In the genomic region with DNA sequence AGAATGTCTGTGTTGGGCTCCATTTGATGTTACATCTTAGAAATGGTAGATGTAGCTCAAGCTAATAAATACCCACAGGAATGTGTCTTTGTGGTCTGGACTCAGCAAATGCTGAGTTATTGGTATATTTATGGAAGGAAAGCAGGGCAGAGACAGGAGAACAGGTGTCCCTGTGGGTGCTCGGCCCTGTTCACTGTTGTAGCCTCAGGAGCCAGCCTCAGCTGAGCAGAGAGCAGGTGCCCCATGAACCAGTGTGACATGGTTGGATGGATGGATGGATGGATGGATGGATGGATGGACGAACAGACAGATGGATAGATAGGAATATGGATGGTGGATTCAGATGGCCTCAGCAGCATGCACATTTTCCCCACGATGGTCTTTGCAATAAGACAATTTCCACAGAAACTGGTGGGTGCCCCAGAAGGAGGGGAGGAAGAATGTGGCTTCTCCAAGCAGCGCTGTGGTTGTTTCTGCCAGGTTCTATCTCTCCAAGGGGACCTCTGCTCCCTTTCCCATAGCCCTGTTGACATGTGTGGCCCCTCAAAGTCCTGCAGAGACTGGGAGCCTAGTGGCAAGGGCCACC, we compare ENCODE assay signal across 11 cellular contexts. TPM values are rescaled to one million over a fixed set of nuclear protein-coding genes. Genes with fewer than 3 reads are reported as not detected.
A peak's percentile ranks its signal among the peaks of the same experiment; 100 is the strongest.
DNase-seq lines count a peak whose midpoint lies in the region; ATAC-seq and TF ChIP-seq lines count a peak whose summit lies in the region.
"Had no signal": no experiment of that assay in that cellular context is flagged by ENCODE, and none has a peak within 500 bp of the region (broad histone marks: within the 10 kb centered on the region; RNA-seq: fewer than 3 reads in every experiment).

No MANE protein-coding gene starts in this region.

- no peak overlapping the region for H3K18ac ChIP-seq in IMR-90 (ENCODE audit: low read depth, low read length)

- H4K20me1 ChIP-seq in IMR-90 (ENCODE audit: insufficient read depth, low read length) = no peaks in the 10 kb centered on the region

- no peak for TF ChIP-seq RAD21 in IMR-90 (IDR thresholded peaks at IDR 0.05; ENCODE audit: low read length)

- peaks cover 0 to 22% of the 10 kb centered on the region in 2 experiments; a peak in 1 of 4 replicates for H3K79me1 ChIP-seq in IMR-90 (ENCODE audit: low read depth in 1 of 2, low read length in 2 of 2)

- H2AK9ac ChIP-seq in IMR-90 (replicated peaks; ENCODE audit: low read depth, low read length, poor library complexity) = peak overlapping the region; percentile 10

- H2BK120ac ChIP-seq in IMR-90 (ENCODE audit: low read depth, low read length) = peak overlapping the region; percentile 96

- H3K36me3 ChIP-seq in IMR-90 (ENCODE audit: control insufficient read depth, insufficient read depth, low read length) = no peaks in the 10 kb centered on the region

- no peaks in the 10 kb centered on the region for H3K27me3 Mint-ChIP-seq in central memory CD8-positive, alpha-beta T cell
- H3K27me3 Mint-ChIP-seq in natural killer cell (ENCODE audit: low read depth in 2 of 2) = no peaks in the 10 kb centered on the region

- POLR2A ChIA-PET in IMR-90 (lab: Charles Lee; ENCODE audit: unreplicated experiment) = no interaction called here

- H3K27ac ChIP-seq in IMR-90 (ENCODE audit: insufficient read depth, low read length) = no peak overlapping the region

- WGBS in IMR-90 (ENCODE audit: extremely low coverage in 2 of 2, insufficient read length in 1 of 2), 2 experiments = 92% methylated on average over 2 of the region's 4 CpGs; no CpG with 5 or more reads in 1 of the 2 experiments

- intact Hi-C loops in IMR-90 (cut with micrococcal nuclease) (loop anchor here (10.0 kb wide), 1 partner anchor 434 kb away; the partner anchor contains the start of gene IL3), natural killer cell (cut with micrococcal nuclease) (no loop called here)

- peak; percentile 75 for DNase-seq in A172 (ENCODE audit: low spot score)
- peak; percentile 20 for DNase-seq in IMR-90
- no peak for DNase-seq in central memory CD8-positive, alpha-beta T cell (ENCODE audit: low spot score in 2 of 2)
- DNase-seq in natural killer cell = no peak
- no peak for DNase-seq in erythroblast (lab: John Stamatoyannopoulos, UW)
- DNase-seq in KBM-7 = no peak
- DNase-seq: NCI-H1105, nephron progenitor cell had no signal

- no peak for TF ChIP-seq POLR2A in IMR-90 (IDR thresholded peaks at IDR 0.05; ENCODE audit: low read depth, low read length)
- TF ChIP-seq POLR2A in erythroblast (IDR thresholded peaks at IDR 0.05; ENCODE audit: low read length) = no peak

- H2BK5ac ChIP-seq in IMR-90 (ENCODE audit: low read depth, low read length, poor library complexity, severe bottlenecking) = peak overlapping the region; percentile 44

- CTCF ChIA-PET in IMR-90 (lab: Yijun Ruan, JAX) = interaction anchor here (5.2 kb wide), 1 partner anchor 111 kb away, joined by 30 read pairs; no protein-coding TSS in a partner anchor

- no peak overlapping the region for H3K56ac ChIP-seq in IMR-90 (ENCODE audit: extremely low read depth, insufficient read depth, low read length)

- peaks cover 13% of the 10 kb centered on the region for H3K36me3 Mint-ChIP-seq in central memory CD8-positive, alpha-beta T cell (ENCODE audit: insufficient read depth)
- no peaks in the 10 kb centered on the region for H3K36me3 Mint-ChIP-seq in natural killer cell

- peak overlapping the region; percentile 98 for H4K91ac ChIP-seq in IMR-90 (ENCODE audit: insufficient read depth, low read depth, low read length)

- H2BK15ac ChIP-seq in IMR-90 (ENCODE audit: low read depth, low read length) = peak overlapping the region; percentile 99

- no TSS peak for BruUV-seq in IMR-90 (replicated peaks; lab: Mats Ljungman, UMichigan)

- no peaks in the 10 kb centered on the region for H3K9me3 Mint-ChIP-seq in central memory CD8-positive, alpha-beta T cell
- no peaks in the 10 kb centered on the region for H3K9me3 Mint-ChIP-seq in natural killer cell
- H3K9me3 Mint-ChIP-seq: nephron progenitor cell had no signal

- no peak overlapping the region for H3K9ac ChIP-seq in IMR-90 (ENCODE audit: low read depth, low read length)

- H3K23ac ChIP-seq in IMR-90 (ENCODE audit: low read depth, low read length) = peak overlapping the region; percentile 25; the same call in 1 of the 2 replicates

- H2AFZ ChIP-seq in IMR-90 (replicated peaks; ENCODE audit: low read length, poor library complexity) = no peak overlapping the region

- in situ Hi-C loops in IMR-90 (cut with MboI; ENCODE audit: low sequenced_read_pairs) = loop anchor here (25.0 kb wide), 1 partner anchor 411 kb away; no protein-coding TSS in a partner anchor
- in situ Hi-C loops in KBM-7 (cut with MboI; ENCODE audit: low pct_unique_long_range_greater_than_20kb, low sequenced_read_pairs) = no loop called here

- H3K27me3 ChIP-seq in IMR-90 (ENCODE audit: control insufficient read depth, insufficient read depth, low read length) = no peaks in the 10 kb centered on the region

- peak overlapping the region; percentile 99 for H2BK20ac ChIP-seq in IMR-90 (ENCODE audit: low read depth, low read length)

- TF ChIP-seq CTCF in IMR-90 (conservative IDR thresholded peaks at IDR 0.05; ENCODE audit: low read depth, low read length) (no peak), natural killer cell (IDR thresholded peaks at IDR 0.05) (no peak)

- no peak overlapping the region for H3K4me2 ChIP-seq in IMR-90 (ENCODE audit: low read depth, low read length)

- H3K14ac ChIP-seq in IMR-90 (replicated peaks; ENCODE audit: low read depth, low read length) = peak overlapping the region; percentile 13; the same call in 1 of the 2 replicates

- H3K4ac ChIP-seq in IMR-90 (ENCODE audit: low read depth, low read length) = peak overlapping the region; percentile 99

- peaks cover 30% of the 10 kb centered on the region for H3K4me1 ChIP-seq in IMR-90 (ENCODE audit: control insufficient read depth, insufficient read depth, low read length)

- H3K27ac Mint-ChIP-seq in central memory CD8-positive, alpha-beta T cell (ENCODE audit: low read depth) = peak overlapping the region; percentile 15
- H3K27ac Mint-ChIP-seq in natural killer cell = peak overlapping the region; percentile 95 to 100
- H3K27ac Mint-ChIP-seq: nephron progenitor cell had no signal

- no peaks in the 10 kb centered on the region for H3K9me3 ChIP-seq in IMR-90 (ENCODE audit: control insufficient read depth, insufficient read depth, low read length)

- no peak overlapping the region for H3K4me3 ChIP-seq in IMR-90 (ENCODE audit: insufficient read depth, low read depth, low read length)

- dilution Hi-C loops in IMR-90 (cut with HindIII; ENCODE audit: low sequenced_read_pairs, unreplicated experiment) = no loop called here

- peaks cover 64% of the 10 kb centered on the region for H3K4me1 Mint-ChIP-seq in central memory CD8-positive, alpha-beta T cell
- H3K4me1 Mint-ChIP-seq in natural killer cell = peaks cover 53 to 64% of the 10 kb centered on the region in 2 donors

- peaks cover 48% of the 10 kb centered on the region for H3K9me1 ChIP-seq in IMR-90 (ENCODE audit: insufficient read depth, low read length)

- no peak overlapping the region for H3K4me3 Mint-ChIP-seq in central memory CD8-positive, alpha-beta T cell
- peak overlapping the region; percentile 42 for H3K4me3 Mint-ChIP-seq in natural killer cell
- H3K4me3 Mint-ChIP-seq: nephron progenitor cell had no signal

- H2AK5ac ChIP-seq in IMR-90 (ENCODE audit: low read depth, low read length) = peak overlapping the region; percentile 99

- no peak overlapping the region for H4K5ac ChIP-seq in IMR-90 (ENCODE audit: low read depth, low read length)

- peak overlapping the region; percentile 84 to 97; a peak in 3 of 4 replicates for H4K8ac ChIP-seq in IMR-90 (ENCODE audit: low read depth in 2 of 2, low read length in 2 of 2)

- no peak for ATAC-seq in IMR-90 (ENCODE audit: low read depth)
- ATAC-seq in central memory CD8-positive, alpha-beta T cell (replicated peaks; ENCODE audit: extremely low read depth, poor library complexity, severe bottlenecking) = no peak
- no peak for ATAC-seq in natural killer cell
- ATAC-seq in GM18517 (IDR thresholded peaks at IDR 0.05; ENCODE audit: unreplicated experiment) = no peak
- ATAC-seq in activated CD4-positive, CD25-positive, alpha-beta regulatory T cell treated with anti-CD3 and anti-CD28 coated beads, Interleukin-2, amount 50 U/mL, for 24 hours = no peak

TF ChIP-seq in IMR-90, 13 proteins besides CTCF, POLR2A, EP300 and RAD21 (continues in another document):
- no peak for TF ChIP-seq CEBPB (IDR thresholded peaks at IDR 0.05; ENCODE audit: low read depth, low read length)
- no peak for TF ChIP-seq NFE2L2 (IDR thresholded peaks at IDR 0.05; ENCODE audit: low read depth, low read length)
- TF ChIP-seq CHD1 (IDR thresholded peaks at IDR 0.05; ENCODE audit: low read depth, low read length) = no peak
- no peak for TF ChIP-seq RFX5 (IDR thresholded peaks at IDR 0.05; ENCODE audit: low read depth, low read length)
- TF ChIP-seq USF2 (IDR thresholded peaks at IDR 0.05; ENCODE audit: low read depth, low read length) = no peak
- no peak for TF ChIP-seq RCOR1 (IDR thresholded peaks at IDR 0.05; ENCODE audit: insufficient replicate concordance, low read length)

RNA-seq across cellular contexts. Expression of gene IRF1, which starts 8.2 kb away (rescaled TPM):
- total RNA-seq in A172 (2014; rRNA removed; shearing (Covaris generic)) = 4.0 and 9.1 TPM in 2 replicates
- total RNA-seq in IMR-90 (2012; rRNA removed) (6.9 and 11.1 TPM in 2 replicates), natural killer cell (1,000 to 10,000 TPM; 1,190 to 1,513 (median 1,282) TPM)
- 16.5 and 18.9 TPM in 2 replicates for polyA plus RNA-seq in IMR-90 (2012; rRNA removed)
- 13.2 and 15.9 TPM in 2 replicates for polyA plus RNA-seq in IMR-90 (2012; cell fraction: cytosol; rRNA removed)
- polyA plus RNA-seq in IMR-90 (2012; cell fraction: nucleus; rRNA removed; ENCODE audit: low replicate concordance) = 25.7 and 30.6 TPM in 2 replicates

RNA-seq across cellular contexts. Expression of gene IL5, which starts 44.5 kb away (rescaled TPM):
- total RNA-seq in A172 (2014; rRNA removed; shearing (Covaris generic)) = not detected in 2 replicates
- total RNA-seq in IMR-90 (2012; rRNA removed) (not detected in 2 replicates), natural killer cell (not detected)
- polyA plus RNA-seq in IMR-90 (2012; rRNA removed) = not detected in 2 replicates
- polyA plus RNA-seq in IMR-90 (2012; cell fraction: cytosol; rRNA removed) = not detected in 2 replicates
- polyA plus RNA-seq in IMR-90 (2012; cell fraction: nucleus; rRNA removed; ENCODE audit: low replicate concordance) = not detected in 2 replicates
- total RNA-seq: RPMI7951 had no signal

RNA-seq across cellular contexts. Expression of gene RAD50, which starts 58.0 kb away (rescaled TPM):
- 31.6 and 32.5 TPM in 2 replicates for total RNA-seq in A172 (2014; rRNA removed; shearing (Covaris generic))
- total RNA-seq in IMR-90 (2012; rRNA removed) (5.2 and 13.3 TPM in 2 replicates), natural killer cell (10 to 100 TPM; 21.0 to 31.2 (median 27.5) TPM)
- polyA plus RNA-seq in IMR-90 (2012; rRNA removed) = 6.2 and 7.2 TPM in 2 replicates
- polyA plus RNA-seq in IMR-90 (2012; cell fraction: cytosol; rRNA removed) = 1.2 and 1.5 TPM in 2 replicates
- polyA plus RNA-seq in IMR-90 (2012; cell fraction: nucleus; rRNA removed; ENCODE audit: low replicate concordance) = 1.7 and 11.9 TPM in 2 replicates

Comparison
In these comparisons a context has a peak if more than half of its experiments do, and no peak if none do; other contexts are left out.
1. DNase-seq: peak in A172 (single experiment) and IMR-90 (single experiment); none in central memory CD8-positive, alpha-beta T cell (0 of 2), natural killer cell (single experiment), erythroblast (0 of 2) and KBM-7 (single experiment).
2. RNA of gene IRF1, which starts 8.2 kb away (total RNA-seq): 1,190 to 1,513 TPM in natural killer cell; 6.9 to 11.1 TPM in IMR-90 and 4.0 to 9.1 TPM in A172; every median in the first group is over 10 times any median in the second.